ENCODE assay signal across 19 cellular contexts in genomic region chr5:131305138-131305650, GRCh38. TPM values are rescaled to one million over a fixed set of nuclear protein-coding genes. Genes with fewer than 3 reads are reported as not detected.
A peak's percentile ranks its signal among the peaks of the same experiment; 100 is the strongest.
DNase-seq lines count a peak whose midpoint lies in the region; ATAC-seq, FAIRE-seq and TF ChIP-seq lines count a peak whose summit lies in the region.
"Had no signal": no experiment of that assay in that cellular context is flagged by ENCODE, and none has a peak within 500 bp of the region (broad histone marks: within the 10 kb centered on the region; RNA-seq: fewer than 3 reads in every experiment).

No MANE protein-coding gene starts in this region.

- no peaks in the 10 kb centered on the region for H3K27me3 Mint-ChIP-seq in activated T-cell treated with anti-CD3 and anti-CD28 coated beads, Interleukin-2, amount 50 U/mL, for 24 hours
- no peaks in the 10 kb centered on the region for H3K27me3 Mint-ChIP-seq in astrocyte (ENCODE audit: low read depth, unreplicated experiment)
- H3K27me3 Mint-ChIP-seq in natural killer cell treated with Interleukin-12 subunit alpha and Interleukin-12 subunit beta and Interleukin-15 and Interleukin-18, amount 100 ng/mL, for 72 hours = no peaks in the 10 kb centered on the region

- no peaks in the 10 kb centered on the region for H3K9me3 Mint-ChIP-seq in activated T-cell treated with anti-CD3 and anti-CD28 coated beads, Interleukin-2, amount 50 U/mL, for 24 hours
- peaks cover 3% of the 10 kb centered on the region for H3K9me3 Mint-ChIP-seq in astrocyte (ENCODE audit: unreplicated experiment)
- no peaks in the 10 kb centered on the region for H3K9me3 Mint-ChIP-seq in natural killer cell treated with Interleukin-12 subunit alpha and Interleukin-12 subunit beta and Interleukin-15 and Interleukin-18, amount 100 ng/mL, for 72 hours

- no peak for TF ChIP-seq POLR2A in HCT116 (IDR thresholded peaks at IDR 0.05; ENCODE audit: borderline replicate concordance, extremely low read depth, insufficient read depth, insufficient read length)

- no peak overlapping the region for H3K9ac ChIP-seq in HCT116 (ENCODE audit: low read length)
- no peak overlapping the region for H3K9ac ChIP-seq in astrocyte (ENCODE audit: low read length)

- H3K27me3 ChIP-seq in HCT116 (ENCODE audit: insufficient read depth, low read length) (no peaks in the 10 kb centered on the region), astrocyte (ENCODE audit: insufficient read depth, low read length) (no peaks in the 10 kb centered on the region)
- H3K27me3 ChIP-seq: left lung, SJCRH30 had no signal

- no peak overlapping the region for H3K4me3 Mint-ChIP-seq in activated T-cell treated with anti-CD3 and anti-CD28 coated beads, Interleukin-2, amount 50 U/mL, for 24 hours
- H3K4me3 Mint-ChIP-seq in astrocyte (ENCODE audit: unreplicated experiment) = no peak overlapping the region
- H3K4me3 Mint-ChIP-seq in natural killer cell treated with Interleukin-12 subunit alpha and Interleukin-12 subunit beta and Interleukin-15 and Interleukin-18, amount 100 ng/mL, for 72 hours = no peak overlapping the region

- peak overlapping the region; percentile 88 for H3K27ac Mint-ChIP-seq in activated T-cell treated with anti-CD3 and anti-CD28 coated beads, Interleukin-2, amount 50 U/mL, for 24 hours
- H3K27ac Mint-ChIP-seq in astrocyte (ENCODE audit: unreplicated experiment) = peak overlapping the region; percentile 20
- H3K27ac Mint-ChIP-seq in natural killer cell treated with Interleukin-12 subunit alpha and Interleukin-12 subunit beta and Interleukin-15 and Interleukin-18, amount 100 ng/mL, for 72 hours = peak overlapping the region; percentile 30 to 41

- RAD21 ChIA-PET in HCT116 (lab: Charles Lee; ENCODE audit: low non-redundant PET in 1 of 2, low total read pairs in 2 of 2, uncharacterized antibody in 2 of 2, unreplicated experiment in 2 of 2) = no interaction called here

- TF ChIP-seq CTCF in HCT116 (IDR thresholded peaks at IDR 0.05 in 2 of 3, conservative IDR thresholded peaks at IDR 0.05 in 1 of 3; ENCODE audit: borderline replicate concordance in 1 of 3, insufficient read depth in 1 of 3, low read depth in 2 of 3, low read length in 2 of 3) = no peak
- TF ChIP-seq CTCF in astrocyte (IDR thresholded peaks at IDR 0.05; ENCODE audit: insufficient read depth, low read depth, low read length) = no peak

- H3K9me2 ChIP-seq in HCT116 (ENCODE audit: insufficient read depth) = no peaks in the 10 kb centered on the region

- peaks cover 50% of the 10 kb centered on the region for H3K36me3 Mint-ChIP-seq in activated T-cell treated with anti-CD3 and anti-CD28 coated beads, Interleukin-2, amount 50 U/mL, for 24 hours (ENCODE audit: low read depth)
- H3K36me3 Mint-ChIP-seq in astrocyte (ENCODE audit: low read depth, unreplicated experiment) = no peaks in the 10 kb centered on the region
- peaks cover 5% of the 10 kb centered on the region for H3K36me3 Mint-ChIP-seq in natural killer cell treated with Interleukin-12 subunit alpha and Interleukin-12 subunit beta and Interleukin-15 and Interleukin-18, amount 100 ng/mL, for 72 hours

- H2AFZ ChIP-seq in HCT116 (ENCODE audit: low read depth, low read length, poor library complexity, severe bottlenecking) (no peak overlapping the region), astrocyte (ENCODE audit: low read depth, low read length) (no peak overlapping the region)

- no peak for TF ChIP-seq RAD21 in HCT116 (IDR thresholded peaks at IDR 0.05; ENCODE audit: low read depth)

- POLR2A ChIA-PET in HCT116 (lab: Charles Lee) = no interaction called here

- 0 out of 4 replicates have a peak, but pooled peaks cover 0 to 4% of the 10 kb centered on the region in 2 experiments for H3K4me1 ChIP-seq in HCT116 (ENCODE audit: control insufficient read depth in 1 of 2, insufficient read depth in 2 of 2, low read length in 2 of 2)
- peaks cover 7% of the 10 kb centered on the region for H3K4me1 ChIP-seq in astrocyte (ENCODE audit: insufficient read depth, low read length)
- H3K4me1 ChIP-seq: SJCRH30 had no signal

- peaks cover 62% of the 10 kb centered on the region for H3K4me1 Mint-ChIP-seq in activated T-cell treated with anti-CD3 and anti-CD28 coated beads, Interleukin-2, amount 50 U/mL, for 24 hours (ENCODE audit: low read depth)
- H3K4me1 Mint-ChIP-seq in astrocyte (ENCODE audit: low read depth, unreplicated experiment) = peaks cover 14% of the 10 kb centered on the region
- H3K4me1 Mint-ChIP-seq in natural killer cell treated with Interleukin-12 subunit alpha and Interleukin-12 subunit beta and Interleukin-15 and Interleukin-18, amount 100 ng/mL, for 72 hours (ENCODE audit: low read depth in 2 of 2) = peaks cover 48 to 58% of the 10 kb centered on the region in 2 donors

- H3K4me2 ChIP-seq in HCT116 (ENCODE audit: low read length) (no peak overlapping the region), astrocyte (ENCODE audit: low read length) (peak overlapping the region; percentile 47)

- no TSS peak for BruUV-seq in HCT116 (replicated peaks; lab: Mats Ljungman, UMichigan)

- H3K36me3 ChIP-seq in HCT116 (ENCODE audit: control insufficient read depth in 1 of 2, insufficient read depth in 2 of 2, low read length in 2 of 2) = no peaks in the 10 kb centered on the region
- H3K36me3 ChIP-seq in astrocyte (ENCODE audit: insufficient read depth, low read length) = no peaks in the 10 kb centered on the region
- H3K36me3 ChIP-seq: left lung, SJCRH30, thoracic aorta had no signal

- CTCF ChIA-PET in HCT116 (lab: Charles Lee) = no interaction called here

- intact Hi-C loops in HCT116 (cut with micrococcal nuclease) = no loop called here

- ATAC-seq in HCT116 (no peak), HG03025 (IDR thresholded peaks at IDR 0.05; ENCODE audit: low FRiP score, unreplicated experiment) (no peak), GM21515 (IDR thresholded peaks at IDR 0.05; ENCODE audit: unreplicated experiment) (no peak)
- no peak for ATAC-seq in natural killer cell treated with Interleukin-12 subunit alpha and Interleukin-12 subunit beta and Interleukin-15 and Interleukin-18, amount 100 ng/mL, for 72 hours
- ATAC-seq: left lung had no signal

- peaks cover 52% of the 10 kb centered on the region for H3K79me2 ChIP-seq in HCT116 (ENCODE audit: insufficient read depth, low read length)
- peaks cover 56% of the 10 kb centered on the region for H3K79me2 ChIP-seq in astrocyte (ENCODE audit: insufficient read depth, low read length)

- H3K4me3 ChIP-seq in HCT116 (replicated peaks in 1 of 2; ENCODE audit: low read depth in 1 of 2, low read length in 2 of 2) (no peak overlapping the region), astrocyte (ENCODE audit: insufficient read depth, low read depth, low read length) (no peak overlapping the region)
- H3K4me3 ChIP-seq: left lung, SJCRH30, thoracic aorta had no signal

- DNase-seq in activated T-cell treated with anti-CD3 and anti-CD28 coated beads, Interleukin-2, amount 50 U/mL, for 24 hours = no peak
- DNase-seq in activated T-cell treated with anti-CD3 and anti-CD28 coated beads for 4 hours = no peak
- DNase-seq in HCT116 (ENCODE audit: low read depth, low spot score) = no peak
- DNase-seq in astrocyte (ENCODE audit: low read depth) = no peak
- no peak for DNase-seq in natural killer cell treated with Interleukin-12 subunit alpha and Interleukin-12 subunit beta and Interleukin-15 and Interleukin-18, amount 100 ng/mL, for 72 hours (ENCODE audit: low spot score)
- DNase-seq in RKO (ENCODE audit: low spot score) = no peak
- DNase-seq: activated CD4-positive, alpha-beta T cell treated with anti-CD3 and anti-CD28 coated beads, Interleukin-2, amount 50 U/mL, for 4 hours; Calu3; left lung; NCI-H1092; NCI-H2081 treated with DMSO at 0.1 percent for 48 hours; NCI-H524; posterior cingulate gyrus; SJCRH30; stimulated activated CD4-positive, alpha-beta T cell treated with anti-CD3 and anti-CD28 coated beads, Interleukin-2, amount 100 ng/mL, for 48 hours; T-helper 9 cell had no signal

- H3K9me3 ChIP-seq in HCT116 (ENCODE audit: control insufficient read depth in 1 of 2, insufficient read depth in 1 of 2, low read depth in 1 of 2, low read length in 2 of 2) (no peaks in the 10 kb centered on the region), astrocyte (ENCODE audit: insufficient read depth, low read depth, low read length) (no peaks in the 10 kb centered on the region)
- H3K9me3 ChIP-seq: left lung, thoracic aorta had no signal

- H4K20me1 ChIP-seq in HCT116 (ENCODE audit: insufficient read depth) (no peaks in the 10 kb centered on the region), astrocyte (ENCODE audit: insufficient read depth, low read length) (peaks cover 26% of the 10 kb centered on the region)

- FAIRE-seq in astrocyte (lab: Jason Lieb, UNC) = no peak

- H3K27ac ChIP-seq in HCT116 (ENCODE audit: low read depth, low read length) (no peak overlapping the region), astrocyte (ENCODE audit: low read depth, low read length) (no peak overlapping the region)
- H3K27ac ChIP-seq: left lung, SJCRH30, thoracic aorta had no signal

TF ChIP-seq in HCT116, 20 proteins besides CTCF, POLR2A, EP300 and RAD21:
- TF ChIP-seq YY1 (IDR thresholded peaks at IDR 0.05; ENCODE audit: extremely low read depth, insufficient replicate concordance, low read depth, low read length) = no peak
- TF ChIP-seq SRF (IDR thresholded peaks at IDR 0.05; ENCODE audit: low read depth) = 0 out of 2 replicates have a peak, but pooled peaks have one; percentile 22

RNA-seq across cellular contexts. Expression of gene CDC42SE2, which starts 41.3 kb away (rescaled TPM):
- 27.0 TPM for total RNA-seq in HCT116 (2021; ENCODE audit: unreplicated experiment)
- polyA plus RNA-seq in HCT116 (2012) = 12.9 and 13.6 TPM in 2 replicates
- total RNA-seq in astrocyte = 18.5 and 24.1 TPM in 2 replicates
- total RNA-seq in natural killer cell treated with Interleukin-12 subunit alpha and Interleukin-12 subunit beta and Interleukin-15 and Interleukin-18, amount 100 ng/mL, for 72 hours = 100 to 1,000 TPM in 1 of 2 donors, 10 to 100 TPM in 1; 78.2 to 120 TPM

Comparison
In these comparisons a context has a peak if more than half of its experiments do, and no peak if none do; other contexts are left out.
1. H3K27ac Mint-ChIP-seq: peak in every context shown above with its lines; median percentile 88 in activated T-cell treated with anti-CD3 and anti-CD28 coated beads, Interleukin-2, amount 50 U/mL, for 24 hours; 36 in natural killer cell treated with Interleukin-12 subunit alpha and Interleukin-12 subunit beta and Interleukin-15 and Interleukin-18, amount 100 ng/mL, for 72 hours; 20 in astrocyte.